ENCODE assay signal across 9 cellular contexts in the genomic region with DNA sequence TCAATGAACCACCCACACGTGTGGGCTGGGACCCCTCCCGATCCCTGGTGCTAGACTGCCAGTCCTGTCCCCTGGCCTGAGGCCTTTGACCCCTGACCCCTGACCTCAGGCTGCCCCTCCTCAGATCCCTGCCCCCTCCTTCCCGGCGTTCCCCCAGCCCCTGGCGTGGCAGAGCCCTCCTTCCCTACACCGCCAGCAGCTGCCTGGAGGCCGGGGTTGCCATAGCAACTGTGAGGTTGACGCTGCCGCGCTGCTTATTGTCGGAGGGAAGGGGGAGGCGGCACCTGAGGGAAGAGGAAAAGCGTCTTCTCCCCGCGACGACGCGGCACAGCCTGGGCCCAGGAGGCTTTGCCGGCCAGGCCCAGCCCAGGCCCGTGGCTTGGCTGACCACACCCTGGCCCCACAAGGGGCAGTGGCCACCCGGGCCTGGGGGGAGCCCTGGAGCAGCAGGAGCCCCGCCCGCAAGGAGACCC. TPM values are rescaled to one million over a fixed set of nuclear protein-coding genes. Genes with fewer than 3 reads are reported as not detected.
DNase-seq lines count a peak whose midpoint lies in the region; ATAC-seq and TF ChIP-seq lines count a peak whose summit lies in the region.
"Had no signal": no experiment of that assay in that cellular context is flagged by ENCODE, and none has a peak within 500 bp of the region (broad histone marks: within the 10 kb centered on the region; RNA-seq: fewer than 3 reads in every experiment).

No MANE protein-coding gene starts in this region.

- H3K27ac ChIP-seq in thyroid gland = no peak overlapping the region
- H3K27ac ChIP-seq: A549 had no signal

- TF ChIP-seq CTCF in astrocyte of the cerebellum (IDR thresholded peaks at IDR 0.05; ENCODE audit: low read depth, low read length, missing control alignments) = no peak
- TF ChIP-seq CTCF in thyroid gland (IDR thresholded peaks at IDR 0.05) = no peak

- H3K36me3 ChIP-seq in thyroid gland = no peaks in the 10 kb centered on the region

- ATAC-seq in GM21390 (IDR thresholded peaks at IDR 0.05; ENCODE audit: unreplicated experiment) = no peak
- ATAC-seq: A549 had no signal

- in situ Hi-C loops in astrocyte of the cerebellum (cut with HindIII; ENCODE audit: low sequenced_read_pairs) = no loop called here

- no peak for TF ChIP-seq POLR2A in thyroid gland (IDR thresholded peaks at IDR 0.05)

- H3K4me3 ChIP-seq in astrocyte of the cerebellum (ENCODE audit: low read depth, low read length) (peak overlapping the region; percentile 31), thyroid gland (replicated peaks in 1 of 3) (no peak overlapping the region)
- H3K4me3 ChIP-seq: A549 had no signal

- 12 to 41% methylated on average over 6 to 13 of the region's 23 CpGs for WGBS in thyroid gland, 2 donors

- H3K4me1 ChIP-seq in thyroid gland = peaks cover 7 to 10% of the 10 kb centered on the region in 2 donors
- H3K4me1 ChIP-seq: A549 had no signal

- intact Hi-C loops in thyroid gland (cut with DNase I) = no loop called here

- H3K27me3 ChIP-seq in thyroid gland = no peaks in the 10 kb centered on the region

- DNase-seq in NCI-H82 (lab: John Stamatoyannopoulos, UW) (peak; percentile 79), NCI-H82 treated with DMSO at 0.1 percent for 48 hours (lab: John Stamatoyannopoulos, UW; ENCODE audit: unreplicated experiment) (no peak), astrocyte of the cerebellum (ENCODE audit: low read depth) (peak; percentile 65), inferior parietal cortex (ENCODE audit: extremely low spot score) (peak; percentile 62), thyroid gland (peak; percentile 76 to 85), HPDE6-E6E7 (ENCODE audit: extremely low spot score) (no peak), SW480 (ENCODE audit: low spot score) (no peak)

- H3K9me3 ChIP-seq in thyroid gland = no peaks in the 10 kb centered on the region
- H3K9me3 ChIP-seq: A549 had no signal

RNA-seq across cellular contexts. Expression of gene SHANK3, which starts 32.6 kb away (rescaled TPM):
- total RNA-seq in thyroid gland = 10 to 100 TPM; 11.5 to 23.0 (median 17.7) TPM

RNA-seq across cellular contexts. Expression of gene ACR, which starts 32.7 kb away (rescaled TPM):
- total RNA-seq in thyroid gland = 1 to 10 TPM in 1 of 4 donors, under 1 TPM in 1, not detected in 2; 0.27 to 1.4 TPM

Comparison
In these comparisons a context has a peak if more than half of its experiments do, and no peak if none do; other contexts are left out.
1. DNase-seq: peak in NCI-H82 (single experiment), astrocyte of the cerebellum (single experiment), inferior parietal cortex (single experiment) and thyroid gland (2 of 2); none in NCI-H82 treated with DMSO at 0.1 percent for 48 hours (single experiment), HPDE6-E6E7 (single experiment) and SW480 (single experiment).